Comparison of ENCODE assay signal across 21 cellular contexts in genomic region chr5:134529460-134529859, GRCh38. TPM values are rescaled to one million over a fixed set of nuclear protein-coding genes. Genes with fewer than 3 reads are reported as not detected.
DNase-seq lines count a peak whose midpoint lies in the region; ATAC-seq and TF ChIP-seq lines count a peak whose summit lies in the region.
"Had no signal": no experiment of that assay in that cellular context is flagged by ENCODE, and none has a peak within 500 bp of the region (broad histone marks: within the 10 kb centered on the region; RNA-seq: fewer than 3 reads in every experiment).

No MANE protein-coding gene starts in this region.

- peaks cover 39 to 73% (median 65%) of the 10 kb centered on the region in 9 donors for H3K4me1 ChIP-seq in heart right ventricle
- H3K4me1 ChIP-seq in Peyer's patch = peaks cover 8 to 51% (median 35%) of the 10 kb centered on the region in 4 donors
- H3K4me1 ChIP-seq in esophagus squamous epithelium = peaks cover 47 to 87% (median 64%) of the 10 kb centered on the region in 3 donors
- peaks cover 60 to 69% of the 10 kb centered on the region in 2 donors for H3K4me1 ChIP-seq in thoracic aorta (ENCODE audit: control insufficient read depth in 1 of 2, low read depth in 2 of 2)

- 88 to 90% methylated on average over 6 of the region's 6 CpGs for WGBS in heart right ventricle, 2 donors
- 70 to 72% methylated on average over 5 to 6 of the region's 6 CpGs for WGBS in esophagus squamous epithelium, 2 donors

- H3K27ac ChIP-seq in heart right ventricle = peak overlapping the region in 8 of 10 donors; percentile 32 to 80 (median 64)
- H3K27ac ChIP-seq in Peyer's patch = peak overlapping the region in 3 of 4 donors; percentile 2 to 58 (median 47)
- H3K27ac ChIP-seq in esophagus squamous epithelium = peak overlapping the region in 3 of 4 donors; percentile 49 to 78 (median 78)
- H3K27ac ChIP-seq in thoracic aorta = peak overlapping the region; percentile 99 to 100
- H3K27ac ChIP-seq: neutrophil had no signal

- TF ChIP-seq CTCF in heart right ventricle (IDR thresholded peaks at IDR 0.05) = no peak
- TF ChIP-seq CTCF in Peyer's patch (IDR thresholded peaks at IDR 0.05) = no peak
- no peak for TF ChIP-seq CTCF in esophagus squamous epithelium (IDR thresholded peaks at IDR 0.05)
- TF ChIP-seq CTCF in thoracic aorta (IDR thresholded peaks at IDR 0.05) = no peak

- H3K36me3 ChIP-seq in heart right ventricle (no peaks in the 10 kb centered on the region), Peyer's patch (no peaks in the 10 kb centered on the region), esophagus squamous epithelium (no peaks in the 10 kb centered on the region), thoracic aorta (no peaks in the 10 kb centered on the region)
- H3K36me3 ChIP-seq: neutrophil, upper lobe of left lung had no signal

- intact Hi-C loops in heart right ventricle (cut with DNase I) (loop anchor here in 9 of 10 donors (2.0 to 10.0 kb wide), 7 partner anchors 45 to 157 kb away; partner anchors contain the start of genes UBE2B (in 5 of the 9) and CDKN2AIPNL (in 4 of the 9)), Right ventricle myocardium inferior (cut with DNase I) (no loop called here), esophagus squamous epithelium (cut with DNase I) (loop anchor here (5.0 to 10.0 kb wide), 2 partner anchors 115 to 157 kb away; partner anchors contain the start of genes CDKN2AIPNL and UBE2B)

- H3K27me3 ChIP-seq in heart right ventricle (no peaks in the 10 kb centered on the region), Peyer's patch (no peaks in the 10 kb centered on the region), esophagus squamous epithelium (no peaks in the 10 kb centered on the region), thoracic aorta (replicated peaks; ENCODE audit: insufficient read depth) (no peaks in the 10 kb centered on the region)
- H3K27me3 ChIP-seq: upper lobe of left lung had no signal

- no peaks in the 10 kb centered on the region for H3K9me3 ChIP-seq in heart right ventricle
- H3K9me3 ChIP-seq in Peyer's patch = no peaks in the 10 kb centered on the region
- H3K9me3 ChIP-seq in esophagus squamous epithelium = no peaks in the 10 kb centered on the region
- no peaks in the 10 kb centered on the region for H3K9me3 ChIP-seq in thoracic aorta
- H3K9me3 ChIP-seq: neutrophil, upper lobe of left lung had no signal

- H3K4me3 ChIP-seq in heart right ventricle (no peak overlapping the region), Peyer's patch (no peak overlapping the region), esophagus squamous epithelium (no peak overlapping the region), thoracic aorta (no peak overlapping the region)
- H3K4me3 ChIP-seq: upper lobe of left lung had no signal

- ATAC-seq in heart right ventricle (no peak), Right ventricle myocardium inferior (no peak), thoracic aorta (ENCODE audit: insufficient number of reproducible peaks, low FRiP score, low read depth) (no peak), GM21381 (IDR thresholded peaks at IDR 0.05; ENCODE audit: unreplicated experiment) (no peak), GM19467 (IDR thresholded peaks at IDR 0.05; ENCODE audit: unreplicated experiment) (no peak)
- ATAC-seq: sciatic nerve had no signal

- TF ChIP-seq POLR2A in Peyer's patch (IDR thresholded peaks at IDR 0.05) = peak in 1 of 2 donors; percentile 28
- no peak for TF ChIP-seq POLR2A in esophagus squamous epithelium (IDR thresholded peaks at IDR 0.05)

- DNase-seq in heart right ventricle = no peak
- no peak for DNase-seq in Right ventricle myocardium inferior (ENCODE audit: missing footprints)
- DNase-seq in Peyer's patch = peak in 1 of 3 donors; percentile 61
- no peak for DNase-seq in esophagus squamous epithelium (lab: John Stamatoyannopoulos, UW)
- no peak for DNase-seq in thoracic aorta (ENCODE audit: low spot score)
- no peak for DNase-seq in DMS 273 treated with DMSO at 0.1 percent for 48 hours (lab: John Stamatoyannopoulos, UW)
- DNase-seq: AML-193; DMS79 treated with DMSO at 0.1 percent for 48 hours; foreskin fibroblast; H9; NCI-H2081; NCI-H748 treated with DMSO at 0.1 percent for 48 hours; SHP77; stimulated activated CD4-positive, alpha-beta T cell treated with anti-CD3 and anti-CD28 coated beads, Interleukin-2, amount 100 ng/mL, for 48 hours; stimulated activated CD8-positive, alpha-beta memory T cell treated with anti-CD3 and anti-CD28 coated beads, Interleukin-4, amount 100 ng/mL, for 48 hours; T-helper 9 cell; upper lobe of left lung had no signal

RNA-seq across cellular contexts. Expression of gene JADE2, which starts 4.0 kb away (rescaled TPM):
- 10 to 100 TPM; 17.9 to 38.5 (median 25.2) TPM for total RNA-seq in heart right ventricle
- 1 to 10 TPM; 5.4 to 7.9 TPM for polyA plus RNA-seq in heart right ventricle
- 24.6 TPM for total RNA-seq in Right ventricle myocardium inferior
- 10 to 100 TPM; 51.5 to 77.6 (median 57.4) TPM for total RNA-seq in Peyer's patch
- total RNA-seq in esophagus squamous epithelium = 10 to 100 TPM in 3 of 4 donors, 1 to 10 TPM in 1; 9.1 to 32.8 (median 14.9) TPM
- total RNA-seq in thoracic aorta = 10 to 100 TPM; 54.0 to 81.3 TPM

Comparison
In these comparisons a context has a peak if more than half of its experiments do, and no peak if none do; other contexts are left out.
1. H3K27ac ChIP-seq: peak in every context shown above with its lines; median percentile 100 in thoracic aorta; 78 in esophagus squamous epithelium; 64 in heart right ventricle; 47 in Peyer's patch.